Comparison of ENCODE assay signal across 7 cellular contexts in the genomic region with DNA sequence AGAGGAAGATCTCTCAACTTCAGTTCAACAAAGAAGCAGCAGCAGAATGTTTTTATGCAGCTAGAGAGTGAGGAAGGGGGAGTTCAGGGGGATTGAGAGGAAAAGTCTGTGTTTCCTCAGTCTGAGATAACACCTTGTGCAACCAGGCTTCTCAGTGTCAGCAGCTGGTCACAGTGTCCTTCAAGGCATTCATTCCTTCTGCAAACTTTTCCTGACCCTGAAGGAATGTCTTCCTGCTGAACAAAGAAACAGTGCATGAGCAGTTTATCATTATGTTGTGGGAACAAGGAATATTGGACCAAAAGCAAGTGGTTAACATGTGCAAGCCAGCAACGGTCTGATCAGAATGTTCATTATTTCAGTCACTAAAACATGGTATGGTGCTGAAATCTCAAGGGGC. TPM values are rescaled to one million over a fixed set of nuclear protein-coding genes. Genes with fewer than 3 reads are reported as not detected.
DNase-seq lines count a peak whose midpoint lies in the region; ATAC-seq, FAIRE-seq and TF ChIP-seq lines count a peak whose summit lies in the region.
"Not testable (repeated sequence)": the region's sequence is repeated elsewhere in the genome, so short reads cannot be mapped to it uniquely, and the experiment has no call there.

No MANE protein-coding gene starts in this region.

- H3K4me1 ChIP-seq in A549; endothelial cell of umbilical vein (ENCODE audit: control insufficient read depth, extremely low read depth, insufficient read depth, low read length); cardiac muscle cell (ENCODE audit: low read depth): not testable (repeated sequence)
- H3K4me1 ChIP-seq in right lobe of liver (peaks cover 0 to 33% (median 15%) of the 10 kb centered on the region in 4 donors), upper lobe of right lung (peaks cover 23% of the 10 kb centered on the region)

- POLR2A ChIA-PET in A549 (lab: Yijun Ruan, JAX); endothelial cell of umbilical vein (lab: Charles Lee): not testable (repeated sequence)

- WGBS in A549 (ENCODE audit: missing lambda C conversion rate): 8% methylated on average over 1 of the region's 1 CpG
- 39% methylated on average over 1 of the region's 1 CpG for WGBS in right lobe of liver (ENCODE audit: insufficient coverage, low coverage, low lambda C conversion rate, missing lambda C conversion rate)

- intact Hi-C loops in endothelial cell of umbilical vein (cut with micrococcal nuclease); right lobe of liver (cut with DNase I); upper lobe of right lung (cut with DNase I): not testable (repeated sequence)

- H3K27ac ChIP-seq in A549; endothelial cell of umbilical vein (ENCODE audit: insufficient read depth, low read depth, low read length); upper lobe of right lung: not testable (repeated sequence)
- H3K27ac ChIP-seq in cardiac muscle cell (peak overlapping the region; percentile 70), right lobe of liver (peak overlapping the region in 2 of 3 donors; percentile 77 to 81)

- H3K79me2 ChIP-seq in endothelial cell of umbilical vein (ENCODE audit: control insufficient read depth, insufficient read depth, low read length): not testable (repeated sequence)

- H4K20me1 ChIP-seq in endothelial cell of umbilical vein (replicated peaks; ENCODE audit: control insufficient read depth, extremely low read depth, insufficient read depth, low read length): not testable (repeated sequence)

- not testable (repeated sequence) for H2AFZ ChIP-seq in endothelial cell of umbilical vein (ENCODE audit: low read depth, low read length)

- not testable (repeated sequence) for TF ChIP-seq CTCF in A549 (IDR thresholded peaks at IDR 0.05); choroid plexus epithelial cell (conservative IDR thresholded peaks at IDR 0.05; ENCODE audit: low read depth, low read length); endothelial cell of umbilical vein (IDR thresholded peaks at IDR 0.05; ENCODE audit: extremely low read depth in 1 of 2, insufficient read depth in 1 of 2, low read depth in 1 of 2, low read length in 2 of 2); cardiac muscle cell (IDR thresholded peaks at IDR 0.05; ENCODE audit: low read depth, low read length); right lobe of liver (IDR thresholded peaks at IDR 0.05); upper lobe of right lung (IDR thresholded peaks at IDR 0.05)

- CTCF ChIA-PET in A549 (lab: Yijun Ruan, JAX): interaction anchor here (0.9 to 1.3 kb wide), 2 partner anchors 10 to 13 kb away, joined by 3 read pairs; no protein-coding TSS in a partner anchor
- CTCF ChIA-PET in endothelial cell of umbilical vein (lab: Charles Lee): interaction anchor here (0.7 to 2.8 kb wide), 2 partner anchors 9 to 10 kb away, joined by 3 to 10 read pairs; no protein-coding TSS in a partner anchor

- DNase-seq in A549 (ENCODE audit: low read depth in 1 of 2, low spot score in 1 of 2); right lobe of liver; upper lobe of right lung: not testable (repeated sequence)
- DNase-seq in choroid plexus epithelial cell (ENCODE audit: low read depth) (peak; percentile 8), endothelial cell of umbilical vein (ENCODE audit: low read depth, low spot score) (peak; percentile 96), cardiac muscle cell (ENCODE audit: low read depth in 1 of 2, low spot score in 1 of 2) (peak; percentile 7 to 85), left kidney (ENCODE audit: low read depth, low spot score) (peak; percentile 49)

- dilution Hi-C loops in endothelial cell of umbilical vein (cut with MboI; ENCODE audit: extremely low pct_ligation_motif_present, low sequenced_read_pairs): not testable (repeated sequence)

- peaks cover 2 to 30% of the 10 kb centered on the region in 2 experiments for H3K27me3 ChIP-seq in endothelial cell of umbilical vein (ENCODE audit: control insufficient read depth in 2 of 2, insufficient read depth in 2 of 2, low read length in 2 of 2)
- not testable (repeated sequence) for H3K27me3 ChIP-seq in cardiac muscle cell, right lobe of liver, upper lobe of right lung

- not testable (repeated sequence) for TF ChIP-seq EP300 in A549 (IDR thresholded peaks at IDR 0.05)

- not testable (repeated sequence) for H3K4me3 ChIP-seq in A549; choroid plexus epithelial cell (ENCODE audit: low read depth, low read length); endothelial cell of umbilical vein (replicated peaks in 1 of 3; ENCODE audit: insufficient read depth in 1 of 3, low read depth in 1 of 3, low read length in 3 of 3); cardiac muscle cell; right lobe of liver; upper lobe of right lung

- not testable (repeated sequence) for H3K36me3 ChIP-seq in endothelial cell of umbilical vein (ENCODE audit: control insufficient read depth in 2 of 2, extremely low read depth in 1 of 2, insufficient read depth in 2 of 2, low read length in 2 of 2); cardiac muscle cell; right lobe of liver; upper lobe of right lung

- not testable (repeated sequence) for H3K4me2 ChIP-seq in A549; endothelial cell of umbilical vein (ENCODE audit: insufficient read depth, low read length)

- H3K9me1 ChIP-seq in endothelial cell of umbilical vein (replicated peaks; ENCODE audit: control insufficient read depth, extremely low read depth, insufficient read depth, low read length): not testable (repeated sequence)

- BruUV-seq in endothelial cell of umbilical vein (replicated peaks; lab: Mats Ljungman, UMichigan): not testable (repeated sequence)

- not testable (repeated sequence) for H3K9ac ChIP-seq in endothelial cell of umbilical vein (replicated peaks; ENCODE audit: extremely low read depth, insufficient read depth, low read length)

- FAIRE-seq in A549 (lab: Jason Lieb, UNC) (peak; percentile 96), endothelial cell of umbilical vein (lab: Jason Lieb, UNC) (peak; percentile 96)

- TF ChIP-seq RAD21 in A549 (conservative IDR thresholded peaks at IDR 0.05 in 1 of 2, IDR thresholded peaks at IDR 0.05 in 1 of 2): not testable (repeated sequence)

- not testable (repeated sequence) for TF ChIP-seq POLR2A in A549 (IDR thresholded peaks at IDR 0.05; ENCODE audit: low read length); endothelial cell of umbilical vein (IDR thresholded peaks at IDR 0.05; ENCODE audit: low read depth, low read length); right lobe of liver (IDR thresholded peaks at IDR 0.05)

- H3K9me3 ChIP-seq in A549; endothelial cell of umbilical vein (replicated peaks; ENCODE audit: control insufficient read depth, insufficient read depth, low read length); cardiac muscle cell (ENCODE audit: low read depth); right lobe of liver; upper lobe of right lung: not testable (repeated sequence)

- ATAC-seq in A549: not testable (repeated sequence)
- ATAC-seq in right lobe of liver: peak; percentile 26 to 62 (median 42)
- ATAC-seq in upper lobe of right lung: peak; percentile 25

RNA-seq across cellular contexts. Expression of a gene that starts 34.3 kb away (rescaled TPM):
- polyA plus RNA-seq in A549 (2011; rRNA removed) (97.4 and 115 TPM in 2 replicates), A549 (2017; fragmentation: RNase III; extraction: RNeasy Plus Mini Kit Qiagen cat#74134 plus additional on column Dnase treatment) (138 to 167 TPM (median 144 TPM) in 3 replicates), endothelial cell of umbilical vein (18.6 and 27.1 TPM in 2 replicates), cardiac muscle cell (47.7 and 63.1 TPM in 2 replicates)
- polyA plus RNA-seq in A549 (2012; cell fraction: cytosol; rRNA removed): 54.2 and 58.5 TPM in 2 replicates
- polyA plus RNA-seq in A549 (2012; cell fraction: nucleus; rRNA removed): 10.9 and 20.6 TPM in 2 replicates
- polyA minus RNA-seq in A549 (2011; rRNA and poly(A)+ RNA removed): 7.8 and 9.1 TPM in 2 replicates
- total RNA-seq in endothelial cell of umbilical vein (33.4 and 36.1 TPM in 2 replicates), cardiac muscle cell (12.9 and 28.9 TPM in 2 replicates), right lobe of liver (10 to 100 TPM in 5 of 6 experiments, 1 to 10 TPM in 1; 6.9 to 19.8 (median 11.5) TPM), upper lobe of right lung (19.2 TPM)
- polyA plus RNA-seq in endothelial cell of umbilical vein (2011; cell fraction: cytosol; rRNA removed): 46.9 and 52.2 TPM in 2 replicates
- 15.2 and 21.0 TPM in 2 replicates for polyA plus RNA-seq in endothelial cell of umbilical vein (2011; cell fraction: nucleus; rRNA removed)
- 51.8 and 101 TPM in 2 replicates for polyA plus RNA-seq in endothelial cell of umbilical vein (2012)
- polyA minus RNA-seq in endothelial cell of umbilical vein: 5.1 and 5.5 TPM in 2 replicates
- polyA minus RNA-seq in endothelial cell of umbilical vein (2011; cell fraction: cytosol; rRNA and poly(A)+ RNA removed): 7.1 TPM
- polyA minus RNA-seq in endothelial cell of umbilical vein (2011; cell fraction: nucleus; rRNA and poly(A)+ RNA removed): 5.0 and 7.3 TPM in 2 replicates
